Comparison of ENCODE assay signal across 8 cellular contexts in genomic region chr1:99481391-99481996, GRCh38.
A peak's percentile ranks its signal among the peaks of the same experiment; 100 is the strongest.
DNase-seq lines count a peak whose midpoint lies in the region; ATAC-seq and TF ChIP-seq lines count a peak whose summit lies in the region.

No MANE protein-coding gene starts in this region.

- CTCF ChIA-PET in BJ (lab: Yijun Ruan, JAX) = interaction anchor here (0.6 to 4.5 kb wide), 22 partner anchors 8 to 1034 kb away, joined by 3 to 58 read pairs (median 4); partner anchors contain the start of gene PLPPR4
- CTCF ChIA-PET in activated CD8-positive, alpha-beta T cell treated with anti-CD3 and anti-CD28 coated beads, Interleukin-2, amount 10 ng/mL, durations not matched to agents 7 days and 5 days (lab: Charles Lee) = interaction anchor here (1.0 to 3.8 kb wide), 7 partner anchors 8 to 733 kb away, joined by 3 to 14 read pairs (median 5); no protein-coding TSS in a partner anchor

- no peak overlapping the region for H3K27ac ChIP-seq in heart left ventricle

- no peaks in the 10 kb centered on the region for H3K36me3 Mint-ChIP-seq in activated CD8-positive, alpha-beta T cell treated with anti-CD3 and anti-CD28 coated beads, Interleukin-2, amount 10 ng/mL, durations not matched to agents 7 days and 5 days (ENCODE audit: low read depth)

- ATAC-seq in GM18498 (IDR thresholded peaks at IDR 0.05; ENCODE audit: unreplicated experiment) (peak; percentile 84), HG03175 (IDR thresholded peaks at IDR 0.05; ENCODE audit: unreplicated experiment) (peak; percentile 81), heart left ventricle (peak in 2 of 4 donors; percentile 66 to 81)
- ATAC-seq in activated CD8-positive, alpha-beta T cell treated with anti-CD3 and anti-CD28 coated beads, Interleukin-2, amount 10 ng/mL, durations not matched to agents 7 days and 5 days = no peak

- intact Hi-C loops in heart left ventricle (cut with DNase I) = loop anchor here in 9 of 10 donors (1.0 to 10.0 kb wide), 9 partner anchors 46 to 304 kb away; partner anchors contain the start of gene PALMD (in 4 of the 9)

- peaks cover 0 to 3% (median 0%) of the 10 kb centered on the region in 12 donors for H3K4me1 ChIP-seq in heart left ventricle

- no peak overlapping the region for H3K27ac Mint-ChIP-seq in activated CD8-positive, alpha-beta T cell treated with anti-CD3 and anti-CD28 coated beads, Interleukin-2, amount 10 ng/mL, durations not matched to agents 7 days and 5 days

- no peaks in the 10 kb centered on the region for H3K36me3 ChIP-seq in BJ (ENCODE audit: control insufficient read depth, insufficient read depth, low read length)
- no peaks in the 10 kb centered on the region for H3K36me3 ChIP-seq in heart left ventricle

- H3K4me3 Mint-ChIP-seq in activated CD8-positive, alpha-beta T cell treated with anti-CD3 and anti-CD28 coated beads, Interleukin-2, amount 10 ng/mL, durations not matched to agents 7 days and 5 days = no peak overlapping the region

- no peaks in the 10 kb centered on the region for H3K4me1 Mint-ChIP-seq in activated CD8-positive, alpha-beta T cell treated with anti-CD3 and anti-CD28 coated beads, Interleukin-2, amount 10 ng/mL, durations not matched to agents 7 days and 5 days (ENCODE audit: low read depth)

- POLR2A ChIA-PET in BJ (lab: Charles Lee) = no interaction called here
- POLR2A ChIA-PET in activated CD8-positive, alpha-beta T cell treated with anti-CD3 and anti-CD28 coated beads, Interleukin-2, amount 10 ng/mL, durations not matched to agents 7 days and 5 days (lab: Charles Lee) = no interaction called here

- H3K9me3 Mint-ChIP-seq in activated CD8-positive, alpha-beta T cell treated with anti-CD3 and anti-CD28 coated beads, Interleukin-2, amount 10 ng/mL, durations not matched to agents 7 days and 5 days (ENCODE audit: insufficient read depth) = no peaks in the 10 kb centered on the region

- no peak for TF ChIP-seq POLR2A in heart left ventricle (IDR thresholded peaks at IDR 0.05)

- H3K27me3 Mint-ChIP-seq in activated CD8-positive, alpha-beta T cell treated with anti-CD3 and anti-CD28 coated beads, Interleukin-2, amount 10 ng/mL, durations not matched to agents 7 days and 5 days (ENCODE audit: low read depth) = peaks cover 17% of the 10 kb centered on the region

- DNase-seq in BJ (ENCODE audit: low read depth) (no peak), NCI-H524 (lab: John Stamatoyannopoulos, UW) (peak; percentile 64 to 87), heart left ventricle (peak in 3 of 5 donors; percentile 27 to 56 (median 38)), retina (peak; percentile 19), HK-2 (ENCODE audit: unreplicated experiment) (no peak)
- peak; percentile 61 for DNase-seq in activated CD8-positive, alpha-beta T cell treated with anti-CD3 and anti-CD28 coated beads, Interleukin-2, amount 10 ng/mL, durations not matched to agents 7 days and 5 days

- H3K27me3 ChIP-seq in BJ (ENCODE audit: control insufficient read depth, insufficient read depth, low read length) (no peaks in the 10 kb centered on the region), heart left ventricle (no peaks in the 10 kb centered on the region)

- H3K4me3 ChIP-seq in BJ (ENCODE audit: low read depth, low read length) = no peak overlapping the region
- H3K4me3 ChIP-seq in heart left ventricle = no peak overlapping the region

- TF ChIP-seq CTCF in BJ (IDR thresholded peaks at IDR 0.05; ENCODE audit: insufficient read depth, low read depth, low read length) = peak; percentile 73
- TF ChIP-seq CTCF in heart left ventricle (IDR thresholded peaks at IDR 0.05) = peak; percentile 63 to 88 (median 80)

- H3K9me3 ChIP-seq in heart left ventricle = peaks cover 0 to 4% (median 0%) of the 10 kb centered on the region in 12 donors

Comparison
In these comparisons a context has a peak if more than half of its experiments do, and no peak if none do; other contexts are left out.
1. DNase-seq: peak in NCI-H524 (2 of 2), activated CD8-positive, alpha-beta T cell treated with anti-CD3 and anti-CD28 coated beads, Interleukin-2, amount 10 ng/mL, durations not matched to agents 7 days and 5 days (single experiment), heart left ventricle (3 of 5) and retina (single experiment); none in BJ (single experiment) and HK-2 (single experiment).